Comparison of ENCODE assay signal across 19 cellular contexts in the genomic region with DNA sequence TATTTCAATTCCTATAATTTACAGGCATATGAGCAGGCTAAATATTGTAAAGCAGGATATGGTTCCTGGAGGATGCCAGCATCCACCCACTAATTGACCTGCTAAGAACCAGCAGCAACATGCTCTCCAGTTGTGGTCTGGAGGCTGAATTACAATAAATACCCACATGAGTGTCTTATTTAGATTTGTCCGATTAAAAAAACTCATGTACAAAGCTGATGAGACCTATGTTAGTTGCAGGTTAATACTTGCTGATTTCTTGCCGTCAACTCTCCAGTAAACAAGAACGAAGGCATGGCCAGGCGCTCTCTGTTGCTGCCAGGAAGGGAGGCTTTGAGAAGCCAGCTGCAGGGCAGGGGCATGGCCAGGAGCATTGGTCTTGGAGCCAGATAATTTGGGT.
"Had no signal": no experiment of that assay in that cellular context is flagged by ENCODE, and none has a peak within 500 bp of the region (broad histone marks: within the 10 kb centered on the region; RNA-seq: fewer than 3 reads in every experiment).

No MANE protein-coding gene starts in this region.

- DNase-seq: activated CD4-positive, alpha-beta memory T cell treated with anti-CD3 and anti-CD28 coated beads, Interleukin-2, amount 10 ng/mL, durations not matched to agents 7 days and 5 days; activated CD4-positive, alpha-beta T cell treated with anti-CD3 and anti-CD28 coated beads, Interleukin-2, amount 10 ng/mL, durations not matched to agents 24 days and 14 days; activated gamma-delta T cell treated with Interleukin-2 at 50 U/mL for 16 hours; activated T-cell treated with anti-CD3 and anti-CD28 coated beads for 4 hours; anterior cingulate cortex; central memory CD4-positive, alpha-beta T cell; dermis blood vessel endothelial cell; effector memory CD4-positive, alpha-beta T cell; gastrocnemius medialis; hypothalamus; left cardiac atrium; naive B cell; spleen; stimulated activated CD4-positive, alpha-beta T cell treated with anti-CD3 and anti-CD28 coated beads, Interleukin-4, amount 100 ng/mL, for 1 hour; stimulated activated naive CD4-positive, alpha-beta T cell had no signal

- H3K27me3 ChIP-seq: esophagus muscularis mucosa, gastrocnemius medialis, neural progenitor cell, spleen had no signal

- ATAC-seq: activated CD4-positive, CD25-positive, alpha-beta regulatory T cell treated with anti-CD3 and anti-CD28 coated beads, Interleukin-2, amount 50 U/mL, for 24 hours had no signal

- H3K9ac ChIP-seq: neural progenitor cell had no signal

- H3K36me3 ChIP-seq: esophagus muscularis mucosa, gastrocnemius medialis, neural progenitor cell, spleen had no signal

- H3K27ac ChIP-seq: neural progenitor cell, spleen, VCaP had no signal

- H3K9me3 ChIP-seq: esophagus muscularis mucosa, gastrocnemius medialis, spleen had no signal

- H2AFZ ChIP-seq: neural progenitor cell had no signal

- H3K4me3 ChIP-seq: esophagus muscularis mucosa, gastrocnemius medialis, neural progenitor cell, spleen had no signal
